In genomic region chr12:52032797-52033505, GRCh38 we compare ENCODE assay signal across 8 cellular contexts. TPM values are rescaled to one million over a fixed set of nuclear protein-coding genes. Genes with fewer than 3 reads are reported as not detected.
DNase-seq lines count a peak whose midpoint lies in the region; ATAC-seq and TF ChIP-seq lines count a peak whose summit lies in the region.

No MANE protein-coding gene starts in this region.

- H3K79me2 ChIP-seq in parathyroid adenoma, result no peaks in the 10 kb centered on the region

- TF ChIP-seq EP300 in transverse colon (IDR thresholded peaks at IDR 0.05; ENCODE audit: low read depth), result peak; percentile 41

- POLR2A ChIA-PET in activated naive CD8-positive, alpha-beta T cell treated with anti-CD3 and anti-CD28 coated beads, Interleukin-2, amount 10 ng/mL, durations not matched to agents 7 days and 5 days (lab: Charles Lee), result interaction anchor here (0.7 to 2.7 kb wide), 11 partner anchors 8 to 50 kb away, joined by 3 to 27 read pairs (median 5); partner anchors contain the start of genes ATG101 and NR4A1

- H3K27me3 Mint-ChIP-seq in activated naive CD8-positive, alpha-beta T cell treated with anti-CD3 and anti-CD28 coated beads, Interleukin-2, amount 10 ng/mL, durations not matched to agents 7 days and 5 days, result peaks cover 7% of the 10 kb centered on the region

- H3K4me1 Mint-ChIP-seq in activated naive CD8-positive, alpha-beta T cell treated with anti-CD3 and anti-CD28 coated beads, Interleukin-2, amount 10 ng/mL, durations not matched to agents 7 days and 5 days, result peaks cover 16% of the 10 kb centered on the region

- no peak overlapping the region for H3K9ac ChIP-seq in parathyroid adenoma

- peak overlapping the region; percentile 93 for H3K27ac ChIP-seq in parathyroid adenoma
- H3K27ac ChIP-seq in transverse colon, result peak overlapping the region; percentile 86 to 90 (median 89)

- H3K9me3 Mint-ChIP-seq in activated naive CD8-positive, alpha-beta T cell treated with anti-CD3 and anti-CD28 coated beads, Interleukin-2, amount 10 ng/mL, durations not matched to agents 7 days and 5 days, result no peaks in the 10 kb centered on the region

- H3K4me2 ChIP-seq in parathyroid adenoma (ENCODE audit: low read length), result peak overlapping the region; percentile 78

- peaks cover 22% of the 10 kb centered on the region for H3K4me1 ChIP-seq in parathyroid adenoma
- H3K4me1 ChIP-seq in transverse colon, result peaks cover 20 to 38% (median 33%) of the 10 kb centered on the region in 4 donors

- peak overlapping the region; percentile 65 for H2AFZ ChIP-seq in parathyroid adenoma

- H3K4me3 ChIP-seq in parathyroid adenoma (ENCODE audit: low read depth, low read length), result peak overlapping the region; percentile 62
- peak overlapping the region in 3 of 4 donors; percentile 23 to 44 (median 32) for H3K4me3 ChIP-seq in transverse colon

- H3K4me3 Mint-ChIP-seq in activated naive CD8-positive, alpha-beta T cell treated with anti-CD3 and anti-CD28 coated beads, Interleukin-2, amount 10 ng/mL, durations not matched to agents 7 days and 5 days, result peak overlapping the region; percentile 78

- in situ Hi-C loops in transverse colon (cut with MboI; ENCODE audit: low pct_ligation_motif_present in 1 of 4, low pct_unique_long_range_greater_than_20kb in 1 of 4, low sequenced_read_pairs in 3 of 4), result no loop called here

- H3K27ac Mint-ChIP-seq in activated naive CD8-positive, alpha-beta T cell treated with anti-CD3 and anti-CD28 coated beads, Interleukin-2, amount 10 ng/mL, durations not matched to agents 7 days and 5 days, result peak overlapping the region; percentile 64

- TF ChIP-seq CTCF in parathyroid adenoma (IDR thresholded peaks at IDR 0.05) (no peak), transverse colon (IDR thresholded peaks at IDR 0.05) (no peak)

- peak; percentile 35 for TF ChIP-seq POLR2A in GM10847 (IDR thresholded peaks at IDR 0.05; ENCODE audit: extremely low read depth, insufficient read length)
- peak; percentile 74 for TF ChIP-seq POLR2A in transverse colon (IDR thresholded peaks at IDR 0.05)

- ATAC-seq in HG02642 (IDR thresholded peaks at IDR 0.05; ENCODE audit: poor library complexity, unreplicated experiment) (peak; percentile 93), Right ventricle myocardium inferior (peak; percentile 93)
- peak; percentile 93 for ATAC-seq in activated naive CD8-positive, alpha-beta T cell treated with anti-CD3 and anti-CD28 coated beads, Interleukin-2, amount 10 ng/mL, durations not matched to agents 7 days and 5 days (ENCODE audit: low read depth)

- H3K27me3 ChIP-seq in parathyroid adenoma (ENCODE audit: control insufficient read depth, insufficient read depth, low read length) (no peaks in the 10 kb centered on the region), transverse colon (no peaks in the 10 kb centered on the region)

- DNase-seq in NCI-H1105 treated with DMSO at 0.1 percent for 48 hours (lab: John Stamatoyannopoulos, UW), result peak; percentile 77
- peak; percentile 63 for DNase-seq in SKM-1 treated with dmso at 0.1 percent for 144 hours (lab: John Stamatoyannopoulos, UW; ENCODE audit: unreplicated experiment)
- peak; percentile 88 for DNase-seq in activated naive CD8-positive, alpha-beta T cell treated with anti-CD3 and anti-CD28 coated beads, Interleukin-2, amount 10 ng/mL, durations not matched to agents 7 days and 5 days
- DNase-seq in Right ventricle myocardium inferior (ENCODE audit: missing footprints), result peak; percentile 99
- DNase-seq in transverse colon, result peak; percentile 98

- H3K36me3 Mint-ChIP-seq in activated naive CD8-positive, alpha-beta T cell treated with anti-CD3 and anti-CD28 coated beads, Interleukin-2, amount 10 ng/mL, durations not matched to agents 7 days and 5 days, result no peaks in the 10 kb centered on the region

- intact Hi-C loops in Right ventricle myocardium inferior (cut with DNase I), result loop anchor here (2.0 kb wide), 1 partner anchor 94 kb away; no protein-coding TSS in a partner anchor
- intact Hi-C loops in transverse colon (cut with DNase I; ENCODE audit: low total_unique reads), result no loop called here

- H3K9me3 ChIP-seq in parathyroid adenoma (ENCODE audit: control insufficient read depth, low read length) (no peaks in the 10 kb centered on the region), transverse colon (no peaks in the 10 kb centered on the region)

- 1 to 2% methylated on average over 9 to 26 of the region's 49 CpGs for WGBS in transverse colon (ENCODE audit: low coverage in 1 of 2), 2 donors

- H3K36me3 ChIP-seq in parathyroid adenoma (ENCODE audit: control insufficient read depth, insufficient read depth, low read length) (no peaks in the 10 kb centered on the region), transverse colon (no peaks in the 10 kb centered on the region)

RNA-seq across cellular contexts. Expression of gene NR4A1, which starts 18.3 kb away (rescaled TPM):
- total RNA-seq in activated naive CD8-positive, alpha-beta T cell treated with anti-CD3 and anti-CD28 coated beads, Interleukin-2, amount 10 ng/mL, durations not matched to agents 7 days and 5 days, result 1 to 10 TPM; 8.6 to 8.8 TPM
- total RNA-seq in Right ventricle myocardium inferior (40.6 TPM), transverse colon (100 to 1,000 TPM in 1 of 4 donors, 10 to 100 TPM in 3; 50.7 to 102 (median 76.9) TPM)

RNA-seq across cellular contexts. Expression of gene TAMALIN, which starts 26.2 kb away (rescaled TPM):
- 10 to 100 TPM; 17.1 to 19.9 TPM for total RNA-seq in activated naive CD8-positive, alpha-beta T cell treated with anti-CD3 and anti-CD28 coated beads, Interleukin-2, amount 10 ng/mL, durations not matched to agents 7 days and 5 days
- total RNA-seq in Right ventricle myocardium inferior, result 20.3 TPM
- 10 to 100 TPM in 2 of 4 donors, 1 to 10 TPM in 2; 5.9 to 20.6 (median 9.7) TPM for total RNA-seq in transverse colon

RNA-seq across cellular contexts. Expression of gene ATG101, which starts 36.8 kb away (rescaled TPM):
- total RNA-seq in activated naive CD8-positive, alpha-beta T cell treated with anti-CD3 and anti-CD28 coated beads, Interleukin-2, amount 10 ng/mL, durations not matched to agents 7 days and 5 days, result 10 to 100 TPM; 25.2 to 28.8 TPM
- total RNA-seq in Right ventricle myocardium inferior, result 24.9 TPM
- total RNA-seq in transverse colon, result 10 to 100 TPM; 15.7 to 64.1 (median 51.6) TPM

RNA-seq across cellular contexts. Expression of gene SMIM41, which starts 46.6 kb away (rescaled TPM):
- not detected for total RNA-seq in activated naive CD8-positive, alpha-beta T cell treated with anti-CD3 and anti-CD28 coated beads, Interleukin-2, amount 10 ng/mL, durations not matched to agents 7 days and 5 days
- total RNA-seq in Right ventricle myocardium inferior, result 0.16 TPM
- 1 to 10 TPM in 1 of 4 donors, under 1 TPM in 2, not detected in 1; 0.64 to 1.5 (median 0.80) TPM for total RNA-seq in transverse colon

Comparison
In these comparisons a context has a peak if more than half of its experiments do, and no peak if none do; other contexts are left out.
1. Peak in every context shown above with its lines: DNase-seq, ATAC-seq, H3K4me3 ChIP-seq and H3K27ac ChIP-seq.